3 cellular contexts compared by ENCODE assay signal in the genomic region with DNA sequence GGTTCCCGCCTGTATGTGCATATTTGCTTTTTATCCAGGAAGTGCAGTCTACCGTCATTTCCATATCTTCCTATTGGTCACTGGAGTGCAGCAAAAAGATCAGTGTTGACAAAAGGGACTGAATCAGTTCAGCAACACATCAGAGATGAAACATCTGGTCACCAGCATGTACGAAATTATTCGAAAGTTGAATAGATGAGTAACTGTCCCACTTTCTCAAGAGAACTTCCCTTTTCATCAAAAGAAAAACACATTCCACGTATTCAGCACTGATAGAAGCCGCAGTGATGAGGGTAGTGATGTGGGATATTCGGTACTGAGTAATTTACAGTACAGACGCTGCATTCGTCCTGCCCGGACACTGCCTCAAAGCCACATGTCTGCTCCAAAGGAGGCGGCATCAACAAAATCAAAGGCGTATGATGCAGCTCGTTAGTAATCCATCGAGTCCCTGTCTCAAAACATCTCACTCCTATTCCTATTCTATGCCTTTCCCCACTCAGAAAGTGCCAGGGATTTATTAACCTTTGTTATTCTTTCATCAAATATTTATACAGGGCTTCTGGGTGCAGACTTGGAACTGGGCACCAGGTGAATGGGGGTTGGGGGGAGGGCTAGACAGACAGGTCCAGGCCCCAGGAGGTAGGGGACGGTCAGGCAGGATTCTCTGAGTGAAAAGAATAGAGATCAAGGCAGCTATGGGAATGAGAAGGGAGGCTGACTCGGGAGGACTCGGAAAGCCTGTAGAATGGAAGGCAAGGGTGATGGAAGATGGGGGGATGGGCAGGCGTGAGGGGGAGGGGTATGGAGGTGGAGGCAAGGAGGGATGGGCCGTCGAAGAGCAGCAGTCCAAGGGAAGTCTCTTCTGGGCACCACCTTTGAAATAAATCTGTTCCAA.
A peak's percentile ranks its signal among the peaks of the same experiment; 100 is the strongest.
TF ChIP-seq lines count a peak whose summit lies in the region.

No MANE protein-coding gene starts in this region.

TF ChIP-seq in A549, 52 proteins besides CTCF, POLR2A, EP300 and RAD21:
- no peak for TF ChIP-seq RNF2 (IDR thresholded peaks at IDR 0.05; ENCODE audit: borderline replicate concordance, low read depth)
- TF ChIP-seq JUNB (IDR thresholded peaks at IDR 0.05), result 0 out of 2 replicates have a peak, but pooled peaks have one; percentile 36
- TF ChIP-seq, protein P1, sequence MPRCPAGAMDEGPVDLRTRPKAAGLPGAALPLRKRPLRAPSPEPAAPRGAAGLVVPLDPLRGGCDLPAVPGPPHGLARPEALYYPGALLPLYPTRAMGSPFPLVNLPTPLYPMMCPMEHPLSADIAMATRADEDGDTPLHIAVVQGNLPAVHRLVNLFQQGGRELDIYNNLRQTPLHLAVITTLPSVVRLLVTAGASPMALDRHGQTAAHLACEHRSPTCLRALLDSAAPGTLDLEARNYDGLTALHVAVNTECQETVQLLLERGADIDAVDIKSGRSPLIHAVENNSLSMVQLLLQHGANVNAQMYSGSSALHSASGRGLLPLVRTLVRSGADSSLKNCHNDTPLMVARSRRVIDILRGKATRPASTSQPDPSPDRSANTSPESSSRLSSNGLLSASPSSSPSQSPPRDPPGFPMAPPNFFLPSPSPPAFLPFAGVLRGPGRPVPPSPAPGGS (IDR thresholded peaks at IDR 0.05), result no peak
- peak in 1 of 2 experiments; percentile 28; a peak in 1 of 5 replicates for TF ChIP-seq JUN (IDR thresholded peaks at IDR 0.05)
- TF ChIP-seq CHD2 (IDR thresholded peaks at IDR 0.05; ENCODE audit: low read length, partially characterized antibody), result peak; percentile 63
- TF ChIP-seq, protein P2, sequence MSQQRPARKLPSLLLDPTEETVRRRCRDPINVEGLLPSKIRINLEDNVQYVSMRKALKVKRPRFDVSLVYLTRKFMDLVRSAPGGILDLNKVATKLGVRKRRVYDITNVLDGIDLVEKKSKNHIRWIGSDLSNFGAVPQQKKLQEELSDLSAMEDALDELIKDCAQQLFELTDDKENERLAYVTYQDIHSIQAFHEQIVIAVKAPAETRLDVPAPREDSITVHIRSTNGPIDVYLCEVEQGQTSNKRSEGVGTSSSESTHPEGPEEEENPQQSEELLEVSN (IDR thresholded peaks at IDR 0.05; ENCODE audit: borderline replicate concordance, low read depth), result no peak
- 0 out of 2 replicates have a peak, but pooled peaks have one; percentile 21 for TF ChIP-seq FOSL2 (IDR thresholded peaks at IDR 0.05)
- TF ChIP-seq FOSL2 (CRISPR knock-in tag; IDR thresholded peaks at IDR 0.05), result peak; percentile 72
- no peak for TF ChIP-seq MAFK (IDR thresholded peaks at IDR 0.05; ENCODE audit: partially characterized antibody)

TF ChIP-seq in IMR-90, 13 proteins besides CTCF, POLR2A, EP300 and RAD21:
- TF ChIP-seq CHD1 (IDR thresholded peaks at IDR 0.05; ENCODE audit: low read depth, low read length) (no peak), ELK1 (IDR thresholded peaks at IDR 0.05; ENCODE audit: borderline replicate concordance, low read depth, low read length) (no peak), BHLHE40 (IDR thresholded peaks at IDR 0.05; ENCODE audit: low read depth, low read length) (peak; percentile 45; the same call in 1 of the 2 replicates), USF2 (IDR thresholded peaks at IDR 0.05; ENCODE audit: low read depth, low read length) (peak; percentile 12; the same call in 1 of the 2 replicates), RCOR1 (IDR thresholded peaks at IDR 0.05; ENCODE audit: insufficient replicate concordance, low read length) (peak; percentile 30), NFE2L2 (IDR thresholded peaks at IDR 0.05; ENCODE audit: low read depth, low read length) (no peak), MAZ (IDR thresholded peaks at IDR 0.05; ENCODE audit: borderline replicate concordance, low read depth, low read length) (0 out of 2 replicates have a peak, but pooled peaks have one; percentile 25), MXI1 (IDR thresholded peaks at IDR 0.05; ENCODE audit: borderline replicate concordance, low read depth, low read length) (peak; percentile 24; the same call in 1 of the 2 replicates), FOS (IDR thresholded peaks at IDR 0.05; ENCODE audit: low read depth, low read length) (peak; percentile 79), CEBPB (IDR thresholded peaks at IDR 0.05; ENCODE audit: low read depth, low read length) (peak; percentile 65), MAFK (IDR thresholded peaks at IDR 0.05; ENCODE audit: low read depth, low read length) (peak; percentile 35; the same call in 1 of the 2 replicates), SMC3 (IDR thresholded peaks at IDR 0.05; ENCODE audit: low read depth, low read length) (no peak; the same call in 1 of the 2 replicates), RFX5 (IDR thresholded peaks at IDR 0.05; ENCODE audit: low read depth, low read length) (no peak)

TF ChIP-seq in HepG2, 621 proteins besides CTCF, POLR2A, EP300 and RAD21:
- TF ChIP-seq, protein P3, sequence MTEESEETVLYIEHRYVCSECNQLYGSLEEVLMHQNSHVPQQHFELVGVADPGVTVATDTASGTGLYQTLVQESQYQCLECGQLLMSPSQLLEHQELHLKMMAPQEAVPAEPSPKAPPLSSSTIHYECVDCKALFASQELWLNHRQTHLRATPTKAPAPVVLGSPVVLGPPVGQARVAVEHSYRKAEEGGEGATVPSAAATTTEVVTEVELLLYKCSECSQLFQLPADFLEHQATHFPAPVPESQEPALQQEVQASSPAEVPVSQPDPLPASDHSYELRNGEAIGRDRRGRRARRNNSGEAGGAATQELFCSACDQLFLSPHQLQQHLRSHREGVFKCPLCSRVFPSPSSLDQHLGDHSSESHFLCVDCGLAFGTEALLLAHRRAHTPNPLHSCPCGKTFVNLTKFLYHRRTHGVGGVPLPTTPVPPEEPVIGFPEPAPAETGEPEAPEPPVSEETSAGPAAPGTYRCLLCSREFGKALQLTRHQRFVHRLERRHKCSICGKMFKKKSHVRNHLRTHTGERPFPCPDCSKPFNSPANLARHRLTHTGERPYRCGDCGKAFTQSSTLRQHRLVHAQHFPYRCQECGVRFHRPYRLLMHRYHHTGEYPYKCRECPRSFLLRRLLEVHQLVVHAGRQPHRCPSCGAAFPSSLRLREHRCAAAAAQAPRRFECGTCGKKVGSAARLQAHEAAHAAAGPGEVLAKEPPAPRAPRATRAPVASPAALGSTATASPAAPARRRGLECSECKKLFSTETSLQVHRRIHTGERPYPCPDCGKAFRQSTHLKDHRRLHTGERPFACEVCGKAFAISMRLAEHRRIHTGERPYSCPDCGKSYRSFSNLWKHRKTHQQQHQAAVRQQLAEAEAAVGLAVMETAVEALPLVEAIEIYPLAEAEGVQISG (CRISPR knock-in tag; IDR thresholded peaks at IDR 0.05), result no peak
- peak; percentile 90 for TF ChIP-seq ZBTB38 (CRISPR knock-in tag; IDR thresholded peaks at IDR 0.05)
- no peak for TF ChIP-seq ZNF563 (CRISPR knock-in tag; IDR thresholded peaks at IDR 0.05)
- TF ChIP-seq FOXA3 (CRISPR knock-in tag; IDR thresholded peaks at IDR 0.05), result no peak
- no peak for TF ChIP-seq NAIF1 (CRISPR knock-in tag; IDR thresholded peaks at IDR 0.05; ENCODE audit: borderline replicate concordance)
- TF ChIP-seq XRCC5 (optimal IDR thresholded peaks at IDR 0.05; ENCODE audit: low read length), result no peak
- TF ChIP-seq ATF4 (CRISPR knock-in tag; IDR thresholded peaks at IDR 0.05), result no peak
- no peak for TF ChIP-seq PHB2 (IDR thresholded peaks at IDR 0.05; ENCODE audit: partially characterized antibody)
- TF ChIP-seq, protein P4, sequence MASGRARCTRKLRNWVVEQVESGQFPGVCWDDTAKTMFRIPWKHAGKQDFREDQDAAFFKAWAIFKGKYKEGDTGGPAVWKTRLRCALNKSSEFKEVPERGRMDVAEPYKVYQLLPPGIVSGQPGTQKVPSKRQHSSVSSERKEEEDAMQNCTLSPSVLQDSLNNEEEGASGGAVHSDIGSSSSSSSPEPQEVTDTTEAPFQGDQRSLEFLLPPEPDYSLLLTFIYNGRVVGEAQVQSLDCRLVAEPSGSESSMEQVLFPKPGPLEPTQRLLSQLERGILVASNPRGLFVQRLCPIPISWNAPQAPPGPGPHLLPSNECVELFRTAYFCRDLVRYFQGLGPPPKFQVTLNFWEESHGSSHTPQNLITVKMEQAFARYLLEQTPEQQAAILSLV (CRISPR knock-in tag; IDR thresholded peaks at IDR 0.05; ENCODE audit: borderline replicate concordance), result no peak
- peak; percentile 36; the same call in 1 of the 2 replicates for TF ChIP-seq ZNF263 (CRISPR knock-in tag; IDR thresholded peaks at IDR 0.05)
- peak; percentile 31 for TF ChIP-seq HNRNPK (IDR thresholded peaks at IDR 0.05; ENCODE audit: low read depth, low read length, poor library complexity, severe bottlenecking)
- TF ChIP-seq KLF9 (CRISPR knock-in tag; IDR thresholded peaks at IDR 0.05; ENCODE audit: low read depth), result no peak
- TF ChIP-seq ZMYM4 (CRISPR knock-in tag; IDR thresholded peaks at IDR 0.05), result 0 out of 2 replicates have a peak, but pooled peaks have one; percentile 22
- no peak for TF ChIP-seq ZBTB44 (CRISPR knock-in tag; IDR thresholded peaks at IDR 0.05)
- no peak for TF ChIP-seq ZNF207 (IDR thresholded peaks at IDR 0.05; ENCODE audit: borderline replicate concordance)
- no peak for TF ChIP-seq IKZF4 (CRISPR knock-in tag; IDR thresholded peaks at IDR 0.05; ENCODE audit: borderline replicate concordance, low read depth, not compliant biosample characterization)
- TF ChIP-seq FLYWCH1 (CRISPR knock-in tag; IDR thresholded peaks at IDR 0.05), result no peak
- peak; percentile 98 for TF ChIP-seq PRPF4 (IDR thresholded peaks at IDR 0.05; ENCODE audit: low read depth, low read length, poor library complexity, severe bottlenecking)
- TF ChIP-seq TOE1 (CRISPR knock-in tag; IDR thresholded peaks at IDR 0.05), result 0 out of 2 replicates have a peak, but pooled peaks have one; percentile 25
- TF ChIP-seq MAZ (IDR thresholded peaks at IDR 0.05; ENCODE audit: borderline replicate concordance, low read depth, low read length), result no peak
- TF ChIP-seq MAZ (CRISPR knock-in tag; IDR thresholded peaks at IDR 0.05; ENCODE audit: low read depth), result peak; percentile 9; the same call in 1 of the 2 replicates
- TF ChIP-seq ZFYVE20 (CRISPR knock-in tag; IDR thresholded peaks at IDR 0.05; ENCODE audit: borderline replicate concordance, low read depth), result no peak
- no peak for TF ChIP-seq SALL2 (CRISPR knock-in tag; IDR thresholded peaks at IDR 0.05)
- no peak for TF ChIP-seq PITX1 (CRISPR knock-in tag; IDR thresholded peaks at IDR 0.05)
- TF ChIP-seq MYNN (CRISPR knock-in tag; IDR thresholded peaks at IDR 0.05; ENCODE audit: low read depth), result no peak
- TF ChIP-seq CHD2 (IDR thresholded peaks at IDR 0.05; ENCODE audit: low read depth, low read length), result no peak
- TF ChIP-seq TAF1 (CRISPR knock-in tag; IDR thresholded peaks at IDR 0.05), result no peak
- TF ChIP-seq ZNF430 (CRISPR knock-in tag; IDR thresholded peaks at IDR 0.05), result 0 out of 2 replicates have a peak, but pooled peaks have one; percentile 4
- TF ChIP-seq RBFOX2 (IDR thresholded peaks at IDR 0.05; ENCODE audit: low read depth, low read length), result no peak
- no peak for TF ChIP-seq KLF13 (CRISPR knock-in tag; IDR thresholded peaks at IDR 0.05)
- TF ChIP-seq ZNF281 (CRISPR knock-in tag; IDR thresholded peaks at IDR 0.05; ENCODE audit: borderline replicate concordance), result peak; percentile 75; the same call in 1 of the 2 replicates
- TF ChIP-seq, protein P5, sequence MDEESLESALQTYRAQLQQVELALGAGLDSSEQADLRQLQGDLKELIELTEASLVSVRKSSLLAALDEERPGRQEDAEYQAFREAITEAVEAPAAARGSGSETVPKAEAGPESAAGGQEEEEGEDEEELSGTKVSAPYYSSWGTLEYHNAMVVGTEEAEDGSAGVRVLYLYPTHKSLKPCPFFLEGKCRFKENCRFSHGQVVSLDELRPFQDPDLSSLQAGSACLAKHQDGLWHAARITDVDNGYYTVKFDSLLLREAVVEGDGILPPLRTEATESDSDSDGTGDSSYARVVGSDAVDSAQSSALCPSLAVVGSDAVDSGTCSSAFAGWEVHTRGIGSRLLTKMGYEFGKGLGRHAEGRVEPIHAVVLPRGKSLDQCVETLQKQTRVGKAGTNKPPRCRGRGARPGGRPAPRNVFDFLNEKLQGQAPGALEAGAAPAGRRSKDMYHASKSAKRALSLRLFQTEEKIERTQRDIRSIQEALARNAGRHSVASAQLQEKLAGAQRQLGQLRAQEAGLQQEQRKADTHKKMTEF (CRISPR knock-in tag; IDR thresholded peaks at IDR 0.05), result no peak
- no peak for TF ChIP-seq FOXA1 (IDR thresholded peaks at IDR 0.05)
- TF ChIP-seq FOXA1 (CRISPR knock-in tag; IDR thresholded peaks at IDR 0.05), result 0 out of 2 replicates have a peak, but pooled peaks have one; percentile 24
- no peak for TF ChIP-seq ELF3 (CRISPR knock-in tag; IDR thresholded peaks at IDR 0.05)
